Comparison of ENCODE assay signal across 1 cellular context in the genomic region with DNA sequence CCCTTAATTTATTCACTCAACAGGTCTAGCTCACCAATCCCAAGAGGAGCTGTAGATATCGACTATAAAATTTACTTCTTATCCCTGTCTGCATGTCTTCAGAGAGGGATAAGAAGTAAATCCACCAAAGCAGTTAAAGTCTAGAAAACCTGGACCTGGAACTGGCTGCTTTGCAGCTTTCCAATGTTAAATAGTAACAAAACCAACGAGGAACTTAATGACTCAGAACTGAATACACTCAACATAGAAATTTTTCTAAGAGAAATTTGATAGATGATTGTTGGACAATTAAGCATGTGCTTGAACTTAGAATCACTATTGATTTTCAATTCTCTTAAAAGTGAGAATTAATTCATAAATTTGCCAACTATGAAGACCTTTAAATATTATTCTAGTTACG.
TF ChIP-seq lines count a peak whose summit lies in the region.

No MANE protein-coding gene starts in this region.

TF ChIP-seq in GM23338, 12 proteins besides CTCF, POLR2A, EP300 and RAD21 (continued from another document):
- TF ChIP-seq, protein P1, sequence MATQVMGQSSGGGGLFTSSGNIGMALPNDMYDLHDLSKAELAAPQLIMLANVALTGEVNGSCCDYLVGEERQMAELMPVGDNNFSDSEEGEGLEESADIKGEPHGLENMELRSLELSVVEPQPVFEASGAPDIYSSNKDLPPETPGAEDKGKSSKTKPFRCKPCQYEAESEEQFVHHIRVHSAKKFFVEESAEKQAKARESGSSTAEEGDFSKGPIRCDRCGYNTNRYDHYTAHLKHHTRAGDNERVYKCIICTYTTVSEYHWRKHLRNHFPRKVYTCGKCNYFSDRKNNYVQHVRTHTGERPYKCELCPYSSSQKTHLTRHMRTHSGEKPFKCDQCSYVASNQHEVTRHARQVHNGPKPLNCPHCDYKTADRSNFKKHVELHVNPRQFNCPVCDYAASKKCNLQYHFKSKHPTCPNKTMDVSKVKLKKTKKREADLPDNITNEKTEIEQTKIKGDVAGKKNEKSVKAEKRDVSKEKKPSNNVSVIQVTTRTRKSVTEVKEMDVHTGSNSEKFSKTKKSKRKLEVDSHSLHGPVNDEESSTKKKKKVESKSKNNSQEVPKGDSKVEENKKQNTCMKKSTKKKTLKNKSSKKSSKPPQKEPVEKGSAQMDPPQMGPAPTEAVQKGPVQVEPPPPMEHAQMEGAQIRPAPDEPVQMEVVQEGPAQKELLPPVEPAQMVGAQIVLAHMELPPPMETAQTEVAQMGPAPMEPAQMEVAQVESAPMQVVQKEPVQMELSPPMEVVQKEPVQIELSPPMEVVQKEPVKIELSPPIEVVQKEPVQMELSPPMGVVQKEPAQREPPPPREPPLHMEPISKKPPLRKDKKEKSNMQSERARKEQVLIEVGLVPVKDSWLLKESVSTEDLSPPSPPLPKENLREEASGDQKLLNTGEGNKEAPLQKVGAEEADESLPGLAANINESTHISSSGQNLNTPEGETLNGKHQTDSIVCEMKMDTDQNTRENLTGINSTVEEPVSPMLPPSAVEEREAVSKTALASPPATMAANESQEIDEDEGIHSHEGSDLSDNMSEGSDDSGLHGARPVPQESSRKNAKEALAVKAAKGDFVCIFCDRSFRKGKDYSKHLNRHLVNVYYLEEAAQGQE (IDR thresholded peaks at IDR 0.05; ENCODE audit: unreplicated experiment) = no peak
- TF ChIP-seq EZH2phosphoT487 (IDR thresholded peaks at IDR 0.05; ENCODE audit: unreplicated experiment) (no peak), ZNF114 (CRISPR knock-in tag; IDR thresholded peaks at IDR 0.05) (no peak), CREB1 (CRISPR knock-in tag; IDR thresholded peaks at IDR 0.05; ENCODE audit: low read depth) (no peak), ZNF331 (CRISPR knock-in tag; IDR thresholded peaks at IDR 0.05; ENCODE audit: low read depth) (no peak), JUNB (IDR thresholded peaks at IDR 0.05; ENCODE audit: unreplicated experiment) (no peak), POLR2AphosphoS5 (IDR thresholded peaks at IDR 0.05; ENCODE audit: low read depth) (no peak)
- TF ChIP-seq, protein P2, sequence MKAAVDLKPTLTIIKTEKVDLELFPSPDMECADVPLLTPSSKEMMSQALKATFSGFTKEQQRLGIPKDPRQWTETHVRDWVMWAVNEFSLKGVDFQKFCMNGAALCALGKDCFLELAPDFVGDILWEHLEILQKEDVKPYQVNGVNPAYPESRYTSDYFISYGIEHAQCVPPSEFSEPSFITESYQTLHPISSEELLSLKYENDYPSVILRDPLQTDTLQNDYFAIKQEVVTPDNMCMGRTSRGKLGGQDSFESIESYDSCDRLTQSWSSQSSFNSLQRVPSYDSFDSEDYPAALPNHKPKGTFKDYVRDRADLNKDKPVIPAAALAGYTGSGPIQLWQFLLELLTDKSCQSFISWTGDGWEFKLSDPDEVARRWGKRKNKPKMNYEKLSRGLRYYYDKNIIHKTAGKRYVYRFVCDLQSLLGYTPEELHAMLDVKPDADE (IDR thresholded peaks at IDR 0.05) = no peak
